In genomic region chr12:42707312-42707711, GRCh38 we compare ENCODE assay signal across 22 cellular contexts.
DNase-seq lines count a peak whose midpoint lies in the region; FAIRE-seq and TF ChIP-seq lines count a peak whose summit lies in the region.
"Had no signal": no experiment of that assay in that cellular context is flagged by ENCODE, and none has a peak within 500 bp of the region (broad histone marks: within the 10 kb centered on the region; RNA-seq: fewer than 3 reads in every experiment).

No MANE protein-coding gene starts in this region.

- no peaks in the 10 kb centered on the region for H3K27me3 Mint-ChIP-seq in activated CD4-positive, alpha-beta T cell treated with anti-CD3 and anti-CD28 coated beads, Interleukin-2, amount 10 ng/mL, durations not matched to agents 7 days and 5 days
- H3K27me3 Mint-ChIP-seq in astrocyte (ENCODE audit: low read depth, unreplicated experiment) (no peaks in the 10 kb centered on the region), neural progenitor cell (ENCODE audit: insufficient read depth, low read depth) (no peaks in the 10 kb centered on the region)
- no peaks in the 10 kb centered on the region for H3K27me3 Mint-ChIP-seq in T-helper 2 cell treated with Interferon-gamma antibody and Interleukin-4, amounts not matched to agents 5 μg/mL and 100 μg/mL, for 36 hours (ENCODE audit: low read depth)
- H3K27me3 Mint-ChIP-seq: B cell; CD4-positive, CD25-positive, alpha-beta regulatory T cell had no signal

- no peak overlapping the region for H2AFZ ChIP-seq in astrocyte (ENCODE audit: low read depth, low read length)
- peak overlapping the region; percentile 47 for H2AFZ ChIP-seq in neural progenitor cell (replicated peaks)
- H2AFZ ChIP-seq: GM23338 had no signal

- H3K9me3 ChIP-seq in astrocyte (ENCODE audit: insufficient read depth, low read depth, low read length) (no peaks in the 10 kb centered on the region), neural progenitor cell (ENCODE audit: low read depth) (no peaks in the 10 kb centered on the region)
- H3K9me3 ChIP-seq: BLaER1 had no signal

- no peaks in the 10 kb centered on the region for H3K79me2 ChIP-seq in astrocyte (ENCODE audit: insufficient read depth, low read length)
- no peaks in the 10 kb centered on the region for H3K79me2 ChIP-seq in neural progenitor cell (ENCODE audit: low read depth)

- no peak overlapping the region for H3K27ac ChIP-seq in astrocyte (ENCODE audit: low read depth, low read length)
- H3K27ac ChIP-seq in neural progenitor cell: no peak overlapping the region
- H3K27ac ChIP-seq: 22Rv1, BLaER1, C4-2B had no signal

- H4K20me1 ChIP-seq in astrocyte (ENCODE audit: insufficient read depth, low read length): no peaks in the 10 kb centered on the region
- H4K20me1 ChIP-seq in neural progenitor cell (ENCODE audit: low read depth): no peaks in the 10 kb centered on the region
- H4K20me1 ChIP-seq: BLaER1 had no signal

- CTCF ChIA-PET in activated CD4-positive, alpha-beta T cell treated with anti-CD3 and anti-CD28 coated beads, Interleukin-2, amount 10 ng/mL, durations not matched to agents 7 days and 5 days (lab: Charles Lee): interaction anchor here (1.0 kb wide), 1 partner anchor 10 kb away, joined by 3 read pairs; no protein-coding TSS in a partner anchor

- H3F3A ChIP-seq in neural progenitor cell (ENCODE audit: low read depth): no peaks in the 10 kb centered on the region

- H3K9ac ChIP-seq in astrocyte (ENCODE audit: low read length): no peak overlapping the region
- H3K9ac ChIP-seq in neural progenitor cell: no peak overlapping the region
- H3K9ac ChIP-seq: BLaER1 had no signal

- H3K4me3 ChIP-seq in astrocyte (ENCODE audit: insufficient read depth, low read depth, low read length) (no peak overlapping the region), neural progenitor cell (no peak overlapping the region)
- H3K4me3 ChIP-seq: BLaER1, GM12878, GM23338 had no signal

- no peaks in the 10 kb centered on the region for H3K36me3 Mint-ChIP-seq in activated CD4-positive, alpha-beta T cell treated with anti-CD3 and anti-CD28 coated beads, Interleukin-2, amount 10 ng/mL, durations not matched to agents 7 days and 5 days (ENCODE audit: low read depth)
- H3K36me3 Mint-ChIP-seq in astrocyte (ENCODE audit: low read depth, unreplicated experiment) (no peaks in the 10 kb centered on the region), neural progenitor cell (no peaks in the 10 kb centered on the region)
- no peaks in the 10 kb centered on the region for H3K36me3 Mint-ChIP-seq in T-helper 2 cell treated with Interferon-gamma antibody and Interleukin-4, amounts not matched to agents 5 μg/mL and 100 μg/mL, for 36 hours (ENCODE audit: low read depth)
- H3K36me3 Mint-ChIP-seq: CD4-positive, CD25-positive, alpha-beta regulatory T cell; CD8-positive, alpha-beta T cell had no signal

- H3K27me3 ChIP-seq in astrocyte (ENCODE audit: insufficient read depth, low read length): no peaks in the 10 kb centered on the region
- no peaks in the 10 kb centered on the region for H3K27me3 ChIP-seq in neural progenitor cell
- H3K27me3 ChIP-seq: BLaER1 had no signal

- TF ChIP-seq CTCF in astrocyte (IDR thresholded peaks at IDR 0.05; ENCODE audit: insufficient read depth, low read depth, low read length) (no peak), neural progenitor cell (IDR thresholded peaks at IDR 0.05) (no peak)

- H3K4me1 ChIP-seq in astrocyte (ENCODE audit: insufficient read depth, low read length) (peaks cover 11% of the 10 kb centered on the region), neural progenitor cell (peaks cover 5% of the 10 kb centered on the region)
- H3K4me1 ChIP-seq: BLaER1 had no signal

- H3K4me2 ChIP-seq in astrocyte (ENCODE audit: low read length) (no peak overlapping the region), neural progenitor cell (no peak overlapping the region)
- H3K4me2 ChIP-seq: BLaER1, GM23338 had no signal

- H3K4me1 Mint-ChIP-seq in activated CD4-positive, alpha-beta T cell treated with anti-CD3 and anti-CD28 coated beads, Interleukin-2, amount 10 ng/mL, durations not matched to agents 7 days and 5 days: no peaks in the 10 kb centered on the region
- H3K4me1 Mint-ChIP-seq in astrocyte (ENCODE audit: low read depth, unreplicated experiment) (peaks cover 9% of the 10 kb centered on the region), neural progenitor cell (peaks cover 7% of the 10 kb centered on the region)
- no peaks in the 10 kb centered on the region for H3K4me1 Mint-ChIP-seq in T-helper 2 cell treated with Interferon-gamma antibody and Interleukin-4, amounts not matched to agents 5 μg/mL and 100 μg/mL, for 36 hours (ENCODE audit: low read depth)
- H3K4me1 Mint-ChIP-seq: B cell; CD4-positive, CD25-positive, alpha-beta regulatory T cell; GM23338 had no signal

- POLR2A ChIA-PET in activated CD4-positive, alpha-beta T cell treated with anti-CD3 and anti-CD28 coated beads, Interleukin-2, amount 10 ng/mL, durations not matched to agents 7 days and 5 days (lab: Charles Lee): no interaction called here

- peak overlapping the region; percentile 36 for H3K27ac Mint-ChIP-seq in activated CD4-positive, alpha-beta T cell treated with anti-CD3 and anti-CD28 coated beads, Interleukin-2, amount 10 ng/mL, durations not matched to agents 7 days and 5 days
- H3K27ac Mint-ChIP-seq in astrocyte (ENCODE audit: unreplicated experiment) (peak overlapping the region; percentile 26), neural progenitor cell (no peak overlapping the region)
- H3K27ac Mint-ChIP-seq in T-helper 2 cell treated with Interferon-gamma antibody and Interleukin-4, amounts not matched to agents 5 μg/mL and 100 μg/mL, for 36 hours: no peak overlapping the region
- H3K27ac Mint-ChIP-seq: B cell; CD4-positive, CD25-positive, alpha-beta regulatory T cell; CD8-positive, alpha-beta T cell; GM23338; H9 had no signal

- no peaks in the 10 kb centered on the region for H3K36me3 ChIP-seq in astrocyte (ENCODE audit: insufficient read depth, low read length)
- H3K36me3 ChIP-seq in neural progenitor cell: no peaks in the 10 kb centered on the region
- H3K36me3 ChIP-seq: BLaER1 had no signal

- no peak overlapping the region for H3K4me3 Mint-ChIP-seq in activated CD4-positive, alpha-beta T cell treated with anti-CD3 and anti-CD28 coated beads, Interleukin-2, amount 10 ng/mL, durations not matched to agents 7 days and 5 days
- H3K4me3 Mint-ChIP-seq in astrocyte (ENCODE audit: unreplicated experiment) (no peak overlapping the region), neural progenitor cell (no peak overlapping the region)
- H3K4me3 Mint-ChIP-seq in T-helper 2 cell treated with Interferon-gamma antibody and Interleukin-4, amounts not matched to agents 5 μg/mL and 100 μg/mL, for 36 hours: no peak overlapping the region
- H3K4me3 Mint-ChIP-seq: B cell; CD4-positive, CD25-positive, alpha-beta regulatory T cell; CD8-positive, alpha-beta T cell; GM23338; H9 had no signal

- DNase-seq in activated CD4-positive, alpha-beta T cell treated with anti-CD3 and anti-CD28 coated beads, Interleukin-2, amount 10 ng/mL, durations not matched to agents 7 days and 5 days: no peak
- no peak for DNase-seq in activated CD4-positive, alpha-beta T cell treated with anti-CD3 and anti-CD28 coated beads for 1 hour
- DNase-seq in astrocyte (ENCODE audit: low read depth) (no peak), neural progenitor cell (ENCODE audit: low spot score) (no peak), dedifferentiated amniotic fluid mesenchymal stem cell (ENCODE audit: extremely low spot score) (no peak)
- no peak for DNase-seq in T-helper 2 cell treated with Interferon-gamma antibody and Interleukin-4, amounts not matched to agents 5 μg/mL and 100 μg/mL, for 36 hours (ENCODE audit: low spot score)
- DNase-seq: CD4-positive, CD25-positive, alpha-beta regulatory T cell; CD8-positive, alpha-beta T cell; DMS 273 treated with DMSO at 0.1 percent for 48 hours; DMS79; EL; GDM1; H9 had no signal

- H3K9me3 Mint-ChIP-seq in activated CD4-positive, alpha-beta T cell treated with anti-CD3 and anti-CD28 coated beads, Interleukin-2, amount 10 ng/mL, durations not matched to agents 7 days and 5 days: peaks cover 3% of the 10 kb centered on the region
- peaks cover 10% of the 10 kb centered on the region for H3K9me3 Mint-ChIP-seq in astrocyte (ENCODE audit: unreplicated experiment)
- peaks cover 12% of the 10 kb centered on the region for H3K9me3 Mint-ChIP-seq in neural progenitor cell
- peaks cover 12% of the 10 kb centered on the region for H3K9me3 Mint-ChIP-seq in T-helper 2 cell treated with Interferon-gamma antibody and Interleukin-4, amounts not matched to agents 5 μg/mL and 100 μg/mL, for 36 hours
- H3K9me3 Mint-ChIP-seq: CD8-positive, alpha-beta T cell had no signal

- no peak for FAIRE-seq in astrocyte (lab: Jason Lieb, UNC)
- FAIRE-seq: A204.1, D721Med, GM12878, GM19239 had no signal

Comparison
In these comparisons a context has a peak if more than half of its experiments do, and no peak if none do; other contexts are left out.
1. H3K27ac Mint-ChIP-seq: peak in activated CD4-positive, alpha-beta T cell treated with anti-CD3 and anti-CD28 coated beads, Interleukin-2, amount 10 ng/mL, durations not matched to agents 7 days and 5 days (single experiment) and astrocyte (single experiment); none in neural progenitor cell (single experiment) and T-helper 2 cell treated with Interferon-gamma antibody and Interleukin-4, amounts not matched to agents 5 μg/mL and 100 μg/mL, for 36 hours (single experiment).